11 cellular contexts compared by ENCODE assay signal in the genomic region with DNA sequence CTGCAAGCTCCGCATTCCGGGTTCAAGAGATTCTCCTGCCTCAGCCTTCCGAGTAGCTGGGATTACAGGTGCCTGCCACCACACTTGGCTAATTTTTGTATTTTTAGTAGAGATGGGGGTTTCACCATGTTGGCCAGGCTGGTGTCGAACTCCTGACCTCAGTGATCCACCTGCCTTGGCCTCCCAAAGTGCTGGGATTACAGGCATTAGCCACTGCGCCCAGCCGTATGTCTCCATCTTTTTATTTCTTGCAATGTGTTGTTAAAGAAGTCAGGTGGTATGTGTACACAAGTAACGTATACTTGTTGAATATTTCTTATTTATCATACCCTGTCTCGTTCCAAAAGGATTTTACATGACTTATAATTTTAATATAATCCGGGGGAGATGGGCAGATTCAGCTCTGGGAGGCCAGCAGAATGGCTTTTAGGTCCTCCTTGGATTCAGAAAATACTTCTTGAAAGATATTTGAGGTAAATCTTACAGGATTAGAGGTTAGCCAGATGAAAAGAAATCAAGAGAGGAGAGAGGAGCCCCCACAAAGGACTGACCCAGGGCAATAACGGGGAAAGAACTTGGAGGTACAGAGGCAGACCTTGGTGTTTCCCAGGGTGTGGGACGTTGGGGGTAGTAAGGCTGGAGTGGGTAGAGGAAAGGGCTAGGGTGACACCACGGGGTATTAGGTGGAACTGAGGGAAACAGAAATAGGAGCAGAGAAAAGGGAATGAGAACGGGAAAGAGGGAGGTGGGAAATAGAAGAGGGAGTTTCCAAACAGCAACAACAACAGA.
"Had no signal": no experiment of that assay in that cellular context is flagged by ENCODE, and none has a peak within 500 bp of the region (broad histone marks: within the 10 kb centered on the region; RNA-seq: fewer than 3 reads in every experiment).

No MANE protein-coding gene starts in this region.

- ATAC-seq: esophagus mucosa, right cardiac atrium had no signal

- H3K27ac Mint-ChIP-seq: progenitor cell of endocrine pancreas, type B pancreatic cell had no signal

- H3K27me3 Mint-ChIP-seq: naive B cell, progenitor cell of endocrine pancreas, type B pancreatic cell had no signal

- H3K9me3 Mint-ChIP-seq: naive B cell, type B pancreatic cell had no signal

- DNase-seq: activated naive CD4-positive, alpha-beta T cell treated with anti-CD3 and anti-CD28 coated beads, Interleukin-2, amount 50 U/mL, for 16 hours; activated T-cell treated with anti-CD3 and anti-CD28 coated beads, Interleukin-2, amount 50 U/mL, for 1 hour; anterior cingulate cortex; dorsolateral prefrontal cortex; midbrain; naive B cell; right cardiac atrium; stimulated activated naive CD4-positive, alpha-beta T cell had no signal

- H3K4me3 Mint-ChIP-seq: naive B cell, type B pancreatic cell had no signal
